Comparison of ENCODE assay signal across 27 cellular contexts in genomic region chr16:19997264-19997663, GRCh38.
A peak's percentile ranks its signal among the peaks of the same experiment; 100 is the strongest.
DNase-seq lines count a peak whose midpoint lies in the region; ATAC-seq and TF ChIP-seq lines count a peak whose summit lies in the region.
"Had no signal": no experiment of that assay in that cellular context is flagged by ENCODE, and none has a peak within 500 bp of the region (broad histone marks: within the 10 kb centered on the region; RNA-seq: fewer than 3 reads in every experiment).

No MANE protein-coding gene starts in this region.

- 78% methylated on average over 2 of the region's 2 CpGs for WGBS in hepatocyte (ENCODE audit: low lambda C conversion rate, missing lambda C conversion rate)

- H3K4me2 ChIP-seq in hepatocyte: no peak overlapping the region

- no peaks in the 10 kb centered on the region for H3K4me1 ChIP-seq in hepatocyte (ENCODE audit: insufficient read depth)
- H3K4me1 ChIP-seq: breast epithelium, heart left ventricle, SJCRH30, upper lobe of left lung had no signal

- DNase-seq in DMS53 treated with DMSO at 0.1 percent for 48 hours (lab: John Stamatoyannopoulos, UW; ENCODE audit: unreplicated experiment) (peak; percentile 1), LNCaP clone FGC (ENCODE audit: low read depth) (peak; percentile 64), NCI-H345 (lab: John Stamatoyannopoulos, UW) (peak; percentile 82), hepatocyte (ENCODE audit: low spot score) (peak; percentile 16), kidney tubule cell (ENCODE audit: low spot score) (no peak)
- DNase-seq in activated CD4-positive, alpha-beta T cell treated with anti-CD3 and anti-CD28 coated beads for 1 hour: no peak
- DNase-seq: activated CD4-positive, alpha-beta T cell treated with anti-CD3 and anti-CD28 coated beads for 48 hours; activated effector memory CD4-positive, alpha-beta T cell treated with Interleukin-2 at 50 U/mL for 16 hours; activated T-cell treated with anti-CD3 and anti-CD28 coated beads for 4 hours; CD8-positive, alpha-beta memory T cell; dorsolateral prefrontal cortex; foreskin melanocyte; heart left ventricle; NCI-H187 treated with DMSO at 0.1 percent for 48 hours; NCI-H526 treated with DMSO at 0.1 percent for 48 hours; RPMI8226; SJCRH30; stimulated activated naive B cell treated with anti-CD40 and anti-IgM and Interleukin-4, amounts not matched to agents 10 μg/mL and 1 μg/mL and 100 μg/mL, for 72 hours; substantia nigra; SW 1271; T1000; upper lobe of left lung had no signal

- no peak for TF ChIP-seq CTCF in LNCaP clone FGC (IDR thresholded peaks at IDR 0.05; ENCODE audit: control insufficient read depth, extremely low read depth, insufficient read depth)
- TF ChIP-seq CTCF in hepatocyte (IDR thresholded peaks at IDR 0.05; ENCODE audit: poor library complexity): no peak

- no peaks in the 10 kb centered on the region for H3K9me3 ChIP-seq in hepatocyte (ENCODE audit: low read depth)
- H3K9me3 ChIP-seq: breast epithelium, heart left ventricle, SJCRH30, upper lobe of left lung had no signal

- no peaks in the 10 kb centered on the region for H3K9me2 ChIP-seq in hepatocyte (replicated peaks; ENCODE audit: insufficient read depth)

- H3K27me3 ChIP-seq in hepatocyte: no peaks in the 10 kb centered on the region
- H3K27me3 ChIP-seq: breast epithelium, SJCRH30, upper lobe of left lung had no signal

- no peak overlapping the region for H2AFZ ChIP-seq in hepatocyte

- H3K4me3 ChIP-seq in LNCaP clone FGC (ENCODE audit: low read depth, low read length) (no peak overlapping the region), hepatocyte (no peak overlapping the region)
- H3K4me3 ChIP-seq: breast epithelium, dorsolateral prefrontal cortex, heart left ventricle, lung, SJCRH30, upper lobe of left lung had no signal

- no peak overlapping the region for H3K27ac ChIP-seq in hepatocyte
- H3K27ac ChIP-seq: breast epithelium, dorsolateral prefrontal cortex, heart left ventricle, SJCRH30, upper lobe of left lung, VCaP had no signal

- H3K79me2 ChIP-seq in hepatocyte: no peaks in the 10 kb centered on the region

- no peaks in the 10 kb centered on the region for H4K20me1 ChIP-seq in hepatocyte (ENCODE audit: insufficient read depth, poor library complexity, severe bottlenecking)

- H3K36me3 ChIP-seq in hepatocyte (replicated peaks; ENCODE audit: insufficient read depth, low read depth): no peaks in the 10 kb centered on the region
- H3K36me3 ChIP-seq: breast epithelium, heart left ventricle, SJCRH30, upper lobe of left lung had no signal

- no peak for ATAC-seq in GM18907 (IDR thresholded peaks at IDR 0.05; ENCODE audit: unreplicated experiment)
- ATAC-seq: heart left ventricle; natural killer cell treated with Interleukin-12 subunit alpha and Interleukin-12 subunit beta and Interleukin-15 and Interleukin-18, amount 100 ng/mL, for 72 hours; stimulated activated naive B cell treated with anti-CD40 and anti-IgM and Interleukin-4, amounts not matched to agents 10 μg/mL and 1 μg/mL and 100 μg/mL, for 72 hours had no signal

Comparison
In these comparisons a context has a peak if more than half of its experiments do, and no peak if none do; other contexts are left out.
1. DNase-seq: peak in DMS53 treated with DMSO at 0.1 percent for 48 hours (single experiment), LNCaP clone FGC (single experiment), NCI-H345 (single experiment) and hepatocyte (single experiment); none in kidney tubule cell (single experiment) and activated CD4-positive, alpha-beta T cell treated with anti-CD3 and anti-CD28 coated beads for 1 hour (single experiment).